In genomic region chr21:25341981-25342380, GRCh38 we compare ENCODE assay signal across 3 cellular contexts.
"Had no signal": no experiment of that assay in that cellular context is flagged by ENCODE, and none has a peak within 500 bp of the region (broad histone marks: within the 10 kb centered on the region; RNA-seq: fewer than 3 reads in every experiment).

No MANE protein-coding gene starts in this region.

- DNase-seq: GDM1, GF-D8 had no signal

- H3K4me3 ChIP-seq: GM12878 had no signal

- ATAC-seq: GM12878 had no signal
